In the genomic region with DNA sequence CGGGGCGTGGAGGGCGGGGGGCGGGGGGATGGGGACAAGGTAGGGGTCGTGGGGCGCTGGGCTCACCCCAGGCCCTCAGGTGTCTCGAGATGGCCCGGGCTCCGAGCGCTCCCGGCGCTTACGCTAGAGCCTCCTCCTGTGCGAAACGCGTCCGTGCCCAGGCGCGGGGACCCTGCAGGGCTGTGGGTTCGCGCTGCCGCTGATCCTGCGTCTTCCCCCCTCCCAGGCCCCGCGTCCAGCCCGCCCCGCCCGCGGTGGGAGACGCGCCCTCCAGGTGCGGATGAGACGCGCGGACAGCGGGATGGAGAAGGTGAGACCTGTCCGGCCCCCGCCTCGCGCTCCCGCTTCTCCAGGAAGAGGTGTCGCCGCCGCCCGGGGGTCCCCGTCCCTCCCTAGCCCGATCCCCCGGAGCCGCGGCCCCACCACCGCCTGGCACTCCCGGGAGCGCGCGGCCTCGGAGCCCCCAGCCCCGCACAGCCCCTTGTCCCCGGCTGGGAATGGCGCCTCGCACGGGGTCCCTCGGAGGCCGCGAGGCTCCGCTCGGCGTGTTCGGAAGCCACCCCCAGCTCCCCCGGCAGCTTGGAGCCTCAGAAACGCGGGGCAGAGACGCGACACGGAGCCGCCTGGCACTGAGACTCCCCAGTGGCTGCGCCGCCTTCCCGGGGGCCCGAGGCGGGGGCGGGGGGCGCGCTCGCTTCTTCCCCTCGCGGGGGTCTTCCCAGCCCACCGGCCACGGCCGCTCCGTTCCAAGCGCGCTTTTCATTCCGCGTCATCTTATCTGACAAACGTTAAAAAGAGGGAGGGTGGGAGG, we compare ENCODE assay signal across 8 cellular contexts. TPM values are rescaled to one million over a fixed set of nuclear protein-coding genes. Genes with fewer than 3 reads are reported as not detected.
DNase-seq lines count a peak whose midpoint lies in the region; ATAC-seq, FAIRE-seq and TF ChIP-seq lines count a peak whose summit lies in the region.

No MANE protein-coding gene starts in this region.

- intact Hi-C loops in left ventricle myocardium inferior (cut with micrococcal nuclease) (no loop called here), spleen (cut with DNase I; ENCODE audit: low total_unique reads) (no loop called here)

- H3K4me1 ChIP-seq in HUES64 (ENCODE audit: insufficient read depth, low read length) (peaks cover 4% of the 10 kb centered on the region; the same call in 1 of the 2 replicates), left ventricle myocardium inferior (peaks cover 23% of the 10 kb centered on the region), spleen (peaks cover 11 to 33% (median 17%) of the 10 kb centered on the region in 6 donors), MM.1S (ENCODE audit: low read length) (peaks cover 12% of the 10 kb centered on the region)

- H3K4me2 ChIP-seq in MM.1S (ENCODE audit: low read depth, low read length): no peak overlapping the region

- 5% methylated on average over 91 of the region's 95 CpGs for WGBS in HUES64
- WGBS in spleen, 5 donors: 10 to 16% (median 12%) methylated on average over 38 to 91 of the region's 95 CpGs

- no peak for FAIRE-seq in GM12891 (lab: Jason Lieb, UNC)

- no peaks in the 10 kb centered on the region for H3K9me2 ChIP-seq in MM.1S (replicated peaks; ENCODE audit: insufficient read depth, low read length)

- DNase-seq in activated T-cell treated with anti-CD3 and anti-CD28 coated beads for 48 hours (ENCODE audit: low read depth): peak; percentile 18
- peak; percentile 43 for DNase-seq in left ventricle myocardium inferior
- peak; percentile 93 for DNase-seq in spleen
- DNase-seq in GM12891 (ENCODE audit: insufficient read length, low spot score): no peak
- no peak for DNase-seq in MM.1S
- DNase-seq in superior temporal gyrus (ENCODE audit: extremely low spot score): no peak

- no peak overlapping the region for H2AFZ ChIP-seq in MM.1S (ENCODE audit: low read length)

- H3K4me3 ChIP-seq in HUES64 (ENCODE audit: low read length) (peak overlapping the region; percentile 45), left ventricle myocardium inferior (peak overlapping the region; percentile 62), spleen (peak overlapping the region in 7 of 8 donors; percentile 21 to 69 (median 33)), MM.1S (ENCODE audit: low read length) (no peak overlapping the region)

- TF ChIP-seq POLR2A in spleen (IDR thresholded peaks at IDR 0.05) (no peak), GM12891 (IDR thresholded peaks at IDR 0.05; ENCODE audit: low read depth, low read length) (no peak)

- no peak overlapping the region for H3K9ac ChIP-seq in HUES64 (ENCODE audit: low read depth, low read length)
- H3K9ac ChIP-seq in MM.1S (ENCODE audit: low read length): no peak overlapping the region

- H3K36me3 ChIP-seq in HUES64 (ENCODE audit: insufficient read depth, low read length): no peaks in the 10 kb centered on the region
- H3K36me3 ChIP-seq in left ventricle myocardium inferior: no peaks in the 10 kb centered on the region
- no peaks in the 10 kb centered on the region for H3K36me3 ChIP-seq in spleen
- no peaks in the 10 kb centered on the region for H3K36me3 ChIP-seq in MM.1S (replicated peaks; ENCODE audit: insufficient read depth, low read length)

- H3F3A ChIP-seq in MM.1S (ENCODE audit: insufficient read depth, low read length): peaks cover 22% of the 10 kb centered on the region

- H3K9me3 ChIP-seq in HUES64 (ENCODE audit: insufficient read depth, low read depth, low read length) (peaks cover 10% of the 10 kb centered on the region), left ventricle myocardium inferior (replicated peaks) (no peaks in the 10 kb centered on the region), spleen (peaks cover 0 to 26% (median 19%) of the 10 kb centered on the region in 8 donors), MM.1S (replicated peaks; ENCODE audit: insufficient read depth, low read length) (no peaks in the 10 kb centered on the region)

- TF ChIP-seq CTCF in left ventricle myocardium inferior (IDR thresholded peaks at IDR 0.05; ENCODE audit: borderline replicate concordance) (no peak), spleen (IDR thresholded peaks at IDR 0.05 in 8 of 11, conservative IDR thresholded peaks at IDR 0.05 in 3 of 11) (no peak), MM.1S (IDR thresholded peaks at IDR 0.05; ENCODE audit: low read length) (no peak)

- H4K20me1 ChIP-seq in MM.1S (ENCODE audit: insufficient read depth, low read length): no peaks in the 10 kb centered on the region

- H3K27ac ChIP-seq in HUES64 (ENCODE audit: low read depth, low read length): no peak overlapping the region
- H3K27ac ChIP-seq in left ventricle myocardium inferior (replicated peaks): peak overlapping the region; percentile 56
- H3K27ac ChIP-seq in spleen: peak overlapping the region in 7 of 8 donors; percentile 54 to 90 (median 74)
- H3K27ac ChIP-seq in MM.1S (ENCODE audit: low read length): no peak overlapping the region

- no peaks in the 10 kb centered on the region for H3K79me2 ChIP-seq in MM.1S (ENCODE audit: low read length)

- ATAC-seq in GM21529 (IDR thresholded peaks at IDR 0.05; ENCODE audit: unreplicated experiment): no peak

- H3K27me3 ChIP-seq in HUES64 (ENCODE audit: insufficient read depth, low read length) (peaks cover 44% of the 10 kb centered on the region), left ventricle myocardium inferior (ENCODE audit: low read depth) (peaks cover 15% of the 10 kb centered on the region), spleen (replicated peaks in 1 of 7) (peaks cover 0 to 4% (median 0%) of the 10 kb centered on the region in 7 donors), MM.1S (replicated peaks; ENCODE audit: insufficient read depth, low read length) (peaks cover 13% of the 10 kb centered on the region)

TF ChIP-seq in GM12891, 5 proteins besides CTCF, POLR2A, EP300 and RAD21:
- TF ChIP-seq TAF1 (IDR thresholded peaks at IDR 0.05; ENCODE audit: low read depth, low read length) (no peak), PAX5 (IDR thresholded peaks at IDR 0.05; ENCODE audit: insufficient read depth, low read length, severe bottlenecking) (no peak), POLR2AphosphoS5 (IDR thresholded peaks at IDR 0.05; ENCODE audit: low read depth, low read length) (no peak), SPI1 (IDR thresholded peaks at IDR 0.05; ENCODE audit: low read depth, low read length) (no peak), POU2F2 (IDR thresholded peaks at IDR 0.05; ENCODE audit: low read depth, low read length) (no peak)

RNA-seq across cellular contexts. Expression of a gene that starts 27.6 kb away (rescaled TPM):
- 15.2 TPM for polyA plus RNA-seq in HUES64 (2013, experiment 1 of 2)
- polyA plus RNA-seq in HUES64 (2013, experiment 2 of 2): 16.4 TPM
- total RNA-seq in left ventricle myocardium inferior (51.9 TPM), spleen (10 to 100 TPM; 44.3 to 67.4 (median 59.8) TPM)
- 10 to 100 TPM; 16.1 to 35.8 (median 18.7) TPM for polyA plus RNA-seq in spleen
- polyA plus RNA-seq in GM12891 (2012; ENCODE audit: low read depth, missing spikeins): 16.4 TPM

RNA-seq across cellular contexts. Expression of a gene that starts 52.7 kb away (rescaled TPM):
- polyA plus RNA-seq in HUES64 (2013, experiment 1 of 2): 15.2 TPM
- polyA plus RNA-seq in HUES64 (2013, experiment 2 of 2): 16.7 TPM
- total RNA-seq in left ventricle myocardium inferior (0.52 TPM), spleen (under 1 TPM; 0.26 to 0.77 (median 0.47) TPM)
- polyA plus RNA-seq in spleen: 1 to 10 TPM in 1 of 3 donors, under 1 TPM in 2; 0.17 to 1.5 (median 0.32) TPM
- polyA plus RNA-seq in GM12891 (2012; ENCODE audit: low read depth, missing spikeins): 0.15 TPM

Comparison
In these comparisons a context has a peak if more than half of its experiments do, and no peak if none do; other contexts are left out.
1. H3K27ac ChIP-seq: peak in left ventricle myocardium inferior (single experiment) and spleen (7 of 8); none in HUES64 (single experiment) and MM.1S (single experiment).
2. DNase-seq: peak in activated T-cell treated with anti-CD3 and anti-CD28 coated beads for 48 hours (single experiment), left ventricle myocardium inferior (single experiment) and spleen (single experiment); none in GM12891 (single experiment), MM.1S (single experiment) and superior temporal gyrus (single experiment).